ENCODE assay signal across 17 cellular contexts in genomic region chr2:168431301-168432024, GRCh38. TPM values are rescaled to one million over a fixed set of nuclear protein-coding genes. Genes with fewer than 3 reads are reported as not detected.
DNase-seq lines count a peak whose midpoint lies in the region; ATAC-seq and TF ChIP-seq lines count a peak whose summit lies in the region.
"Had no signal": no experiment of that assay in that cellular context is flagged by ENCODE, and none has a peak within 500 bp of the region (broad histone marks: within the 10 kb centered on the region; RNA-seq: fewer than 3 reads in every experiment).

No MANE protein-coding gene starts in this region.

- H3K4me1 ChIP-seq in GM23338 (ENCODE audit: insufficient read depth): peaks cover 12% of the 10 kb centered on the region; the same call in 1 of the 2 replicates

- H3K9me3 Mint-ChIP-seq in activated T-cell treated with anti-CD3 and anti-CD28 coated beads, Interleukin-2, amount 50 U/mL, for 24 hours: no peaks in the 10 kb centered on the region
- no peaks in the 10 kb centered on the region for H3K9me3 Mint-ChIP-seq in GM23338
- no peaks in the 10 kb centered on the region for H3K9me3 Mint-ChIP-seq in WTC11
- H3K9me3 Mint-ChIP-seq in naive thymus-derived CD8-positive, alpha-beta T cell: no peaks in the 10 kb centered on the region

- H3K4me2 ChIP-seq in GM23338: peak overlapping the region; percentile 41; the same call in 1 of the 2 replicates

- ATAC-seq in GM23338 (no peak; the same call in 2 of the 3 replicates), WTC11 (peak; percentile 57), HG03159 (IDR thresholded peaks at IDR 0.05; ENCODE audit: unreplicated experiment) (no peak)
- no peak for ATAC-seq in naive thymus-derived CD8-positive, alpha-beta T cell
- ATAC-seq: Panc1, Right ventricle myocardium inferior had no signal

- H3K36me3 ChIP-seq in GM23338 (ENCODE audit: insufficient read depth): no peaks in the 10 kb centered on the region
- H3K36me3 ChIP-seq: MG63 had no signal

- H3K27ac Mint-ChIP-seq in activated T-cell treated with anti-CD3 and anti-CD28 coated beads, Interleukin-2, amount 50 U/mL, for 24 hours: peak overlapping the region; percentile 48
- H3K27ac Mint-ChIP-seq in GM23338 (no peak overlapping the region), WTC11 (no peak overlapping the region)
- H3K27ac Mint-ChIP-seq in naive thymus-derived CD8-positive, alpha-beta T cell: peak overlapping the region in 9 of 10 donors; percentile 4 to 96 (median 61)

- CTCF ChIA-PET in WTC11 (lab: Charles Lee): no interaction called here

- DNase-seq in activated T-cell treated with anti-CD3 and anti-CD28 coated beads, Interleukin-2, amount 50 U/mL, for 24 hours: no peak
- no peak for DNase-seq in activated T-cell treated with anti-CD3 and anti-CD28 coated beads for 4 hours
- DNase-seq in GM23338 (ENCODE audit: low spot score): no peak
- no peak for DNase-seq in WTC11 (ENCODE audit: low spot score)
- no peak for DNase-seq in naive thymus-derived CD8-positive, alpha-beta T cell
- no peak for DNase-seq in NCI-H524 treated with DMSO at 0.1 percent for 48 hours (lab: John Stamatoyannopoulos, UW)
- DNase-seq in SKM-1 (lab: John Stamatoyannopoulos, UW; ENCODE audit: unreplicated experiment): no peak
- DNase-seq: KG1, MG63, NCI-H1092 treated with DMSO at 0.1 percent for 48 hours, NCI-H1694, NCI-H2107, NCI-H446 treated with DMSO at 0.1 percent for 48 hours, NCI-H82 had no signal

- H3K4me3 Mint-ChIP-seq in activated T-cell treated with anti-CD3 and anti-CD28 coated beads, Interleukin-2, amount 50 U/mL, for 24 hours: no peak overlapping the region
- H3K4me3 Mint-ChIP-seq in GM23338 (no peak overlapping the region), WTC11 (no peak overlapping the region)
- H3K4me3 Mint-ChIP-seq in naive thymus-derived CD8-positive, alpha-beta T cell: peak overlapping the region in 3 of 10 donors; percentile 15 to 39 (median 31)

- no peaks in the 10 kb centered on the region for H3K27me3 ChIP-seq in GM23338 (ENCODE audit: insufficient read depth)
- H3K27me3 ChIP-seq: MG63 had no signal

- no peaks in the 10 kb centered on the region for H3K27me3 Mint-ChIP-seq in activated T-cell treated with anti-CD3 and anti-CD28 coated beads, Interleukin-2, amount 50 U/mL, for 24 hours
- H3K27me3 Mint-ChIP-seq in GM23338 (ENCODE audit: insufficient read depth, low read depth, poor library complexity) (no peaks in the 10 kb centered on the region), WTC11 (ENCODE audit: low read depth) (no peaks in the 10 kb centered on the region; the same call in 1 of the 2 replicates)
- no peaks in the 10 kb centered on the region for H3K27me3 Mint-ChIP-seq in naive thymus-derived CD8-positive, alpha-beta T cell

- H3K36me3 Mint-ChIP-seq in activated T-cell treated with anti-CD3 and anti-CD28 coated beads, Interleukin-2, amount 50 U/mL, for 24 hours (ENCODE audit: low read depth): no peaks in the 10 kb centered on the region
- H3K36me3 Mint-ChIP-seq in GM23338 (ENCODE audit: low read depth) (no peaks in the 10 kb centered on the region), WTC11 (no peaks in the 10 kb centered on the region)
- H3K36me3 Mint-ChIP-seq in naive thymus-derived CD8-positive, alpha-beta T cell: peaks cover 0 to 5% (median 0%) of the 10 kb centered on the region in 3 donors

- POLR2A ChIA-PET in WTC11 (lab: Charles Lee): interaction anchor here (1.1 kb wide), 1 partner anchor 35 kb away, joined by 4 read pairs; no protein-coding TSS in a partner anchor
- POLR2A ChIA-PET in naive thymus-derived CD8-positive, alpha-beta T cell (lab: Charles Lee): interaction anchor here (0.8 to 2.0 kb wide), 5 partner anchors 11 to 56 kb away, joined by 3 to 9 read pairs (median 4); partner anchors contain the start of gene CERS6

- H3K4me1 Mint-ChIP-seq in activated T-cell treated with anti-CD3 and anti-CD28 coated beads, Interleukin-2, amount 50 U/mL, for 24 hours (ENCODE audit: low read depth): peaks cover 56% of the 10 kb centered on the region
- peaks cover 22% of the 10 kb centered on the region for H3K4me1 Mint-ChIP-seq in GM23338
- peaks cover 23% of the 10 kb centered on the region for H3K4me1 Mint-ChIP-seq in WTC11
- peaks cover 34 to 69% (median 59%) of the 10 kb centered on the region in 4 donors for H3K4me1 Mint-ChIP-seq in naive thymus-derived CD8-positive, alpha-beta T cell

- no peaks in the 10 kb centered on the region for H4K20me1 ChIP-seq in GM23338 (replicated peaks; ENCODE audit: insufficient read depth)

- H3F3A ChIP-seq in GM23338 (replicated peaks; ENCODE audit: low read depth): no peaks in the 10 kb centered on the region

- no peak overlapping the region for H3K4me3 ChIP-seq in GM23338
- H3K4me3 ChIP-seq: MG63 had no signal

- H3K79me2 ChIP-seq in GM23338 (replicated peaks; ENCODE audit: insufficient read depth): no peaks in the 10 kb centered on the region

- H3K27ac ChIP-seq in GM23338 (ENCODE audit: low read depth): no peak overlapping the region

- peaks cover 6% of the 10 kb centered on the region; the same call in 1 of the 2 replicates for H3K9me2 ChIP-seq in GM23338 (ENCODE audit: insufficient read depth)

- TF ChIP-seq CTCF in GM23338 (conservative IDR thresholded peaks at IDR 0.05; ENCODE audit: low read depth in 2 of 2) (no peak), WTC11 (IDR thresholded peaks at IDR 0.05) (no peak)

- H2AFZ ChIP-seq in GM23338: no peak overlapping the region; the same call in 1 of the 2 replicates

TF ChIP-seq in WTC11, 78 proteins besides CTCF, POLR2A, EP300 and RAD21 (continues in another document):
- no peak for TF ChIP-seq AR (CRISPR knock-in tag; IDR thresholded peaks at IDR 0.05)
- no peak for TF ChIP-seq ZNF263 (CRISPR knock-in tag; IDR thresholded peaks at IDR 0.05; ENCODE audit: low read depth)
- TF ChIP-seq ZSCAN18 (CRISPR knock-in tag; IDR thresholded peaks at IDR 0.05): no peak
- no peak for TF ChIP-seq ZBTB43 (CRISPR knock-in tag; IDR thresholded peaks at IDR 0.05)
- TF ChIP-seq ZNF138 (CRISPR knock-in tag; conservative IDR thresholded peaks at IDR 0.05): no peak
- no peak for TF ChIP-seq JAZF1 (CRISPR knock-in tag; IDR thresholded peaks at IDR 0.05)
- TF ChIP-seq ZNF416 (CRISPR knock-in tag; IDR thresholded peaks at IDR 0.05): no peak
- TF ChIP-seq ZNF121 (CRISPR knock-in tag; IDR thresholded peaks at IDR 0.05): no peak

RNA-seq across cellular contexts. Expression of gene CERS6, which starts 24.6 kb away (rescaled TPM):
- total RNA-seq in GM23338 (2014; rRNA removed; shearing (Covaris generic)): 33.5 and 35.0 TPM in 2 replicates
- 6.9 and 7.4 TPM in 2 replicates for polyA plus RNA-seq in GM23338 (2016; fragmentation: Nextera tagmentation; extraction: Ambion mirVana)
- 16.0 to 17.3 TPM (median 16.6 TPM) in 3 replicates for total RNA-seq in WTC11 (2021)
- total RNA-seq in naive thymus-derived CD8-positive, alpha-beta T cell: 10 to 100 TPM; 28.9 to 29.3 TPM
- 10 to 100 TPM in 2 of 3 donors, 1 to 10 TPM in 1; 9.5 to 17.4 (median 10.8) TPM for polyA plus RNA-seq in naive thymus-derived CD8-positive, alpha-beta T cell

Comparison
In these comparisons a context has a peak if more than half of its experiments do, and no peak if none do; other contexts are left out.
1. H3K27ac Mint-ChIP-seq: peak in activated T-cell treated with anti-CD3 and anti-CD28 coated beads, Interleukin-2, amount 50 U/mL, for 24 hours (single experiment) and naive thymus-derived CD8-positive, alpha-beta T cell (9 of 10); none in GM23338 (single experiment) and WTC11 (single experiment).